18 cellular contexts compared by ENCODE assay signal in genomic region chr20:25285856-25286798, GRCh38. TPM values are rescaled to one million over a fixed set of nuclear protein-coding genes. Genes with fewer than 3 reads are reported as not detected.
DNase-seq lines count a peak whose midpoint lies in the region; ATAC-seq and TF ChIP-seq lines count a peak whose summit lies in the region.
"Had no signal": no experiment of that assay in that cellular context is flagged by ENCODE, and none has a peak within 500 bp of the region (broad histone marks: within the 10 kb centered on the region; RNA-seq: fewer than 3 reads in every experiment).

No MANE protein-coding gene starts in this region.

- no peak for ATAC-seq in DND-41 (ENCODE audit: insufficient read depth, low read depth)
- no peak for ATAC-seq in heart left ventricle
- no peak for ATAC-seq in HG03442 (IDR thresholded peaks at IDR 0.05; ENCODE audit: unreplicated experiment)
- ATAC-seq in HG03025 (IDR thresholded peaks at IDR 0.05; ENCODE audit: low FRiP score, unreplicated experiment) = no peak
- ATAC-seq: naive thymus-derived CD8-positive, alpha-beta T cell; T-cell had no signal

- no peak overlapping the region for H3K9ac ChIP-seq in DND-41 (ENCODE audit: low read depth, low read length)

- 72 to 85% (median 82%) methylated on average over 18 to 24 of the region's 24 CpGs for WGBS in heart left ventricle, 4 donors

- intact Hi-C loops in heart left ventricle (cut with DNase I) = no loop called here
- intact Hi-C loops in posterior vena cava (cut with DNase I) = no loop called here

- DNase-seq in DND-41 (no peak), WERI-Rb-1 (peak; percentile 7), heart left ventricle (peak; percentile 4 to 54 (median 15)), posterior vena cava (ENCODE audit: low spot score) (peak; percentile 70), GDM1 (lab: John Stamatoyannopoulos, UW) (no peak)
- no peak for DNase-seq in effector memory CD4-positive, alpha-beta T cell
- DNase-seq: activated CD4-positive, alpha-beta T cell treated with anti-CD3 and anti-CD28 coated beads for 48 hours; activated T-cell treated with anti-CD3 and anti-CD28 coated beads for 4 hours; DMS153; effector CD4-positive, alpha-beta T cell; NCI-H2081 treated with DMSO at 0.1 percent for 48 hours; NCI-H748 treated with DMSO at 0.1 percent for 48 hours; stimulated activated CD4-positive, alpha-beta T cell treated with anti-CD3 and anti-CD28 coated beads, Interleukin-4, amount 100 ng/mL, for 24 hours had no signal

- TF ChIP-seq CTCF in DND-41 (IDR thresholded peaks at IDR 0.05; ENCODE audit: borderline replicate concordance, extremely low read depth, low read length, poor library complexity, severe bottlenecking) (no peak), WERI-Rb-1 (IDR thresholded peaks at IDR 0.05; ENCODE audit: low read depth, low read length) (no peak), heart left ventricle (IDR thresholded peaks at IDR 0.05) (no peak)

- peaks cover 9% of the 10 kb centered on the region for H4K20me1 ChIP-seq in DND-41 (ENCODE audit: insufficient read depth, low read length)

- H3K36me3 ChIP-seq in DND-41 (ENCODE audit: insufficient read depth, low read length) (peaks cover 96% of the 10 kb centered on the region), WERI-Rb-1 (peaks cover 98% of the 10 kb centered on the region), heart left ventricle (peaks cover 3 to 100% (median 94%) of the 10 kb centered on the region in 9 donors)
- peaks cover 43% of the 10 kb centered on the region for H3K36me3 ChIP-seq in effector memory CD4-positive, alpha-beta T cell (ENCODE audit: control insufficient read depth, insufficient read depth, low read length)

- H3K27me3 ChIP-seq in DND-41 (ENCODE audit: insufficient read depth, low read length, poor library complexity) (no peaks in the 10 kb centered on the region), WERI-Rb-1 (ENCODE audit: insufficient read depth, low read depth, severe bottlenecking) (no peaks in the 10 kb centered on the region), heart left ventricle (no peaks in the 10 kb centered on the region)
- H3K27me3 ChIP-seq in effector memory CD4-positive, alpha-beta T cell (replicated peaks; ENCODE audit: control insufficient read depth, insufficient read depth, low read length, poor library complexity, severe bottlenecking) = no peaks in the 10 kb centered on the region

- H3K4me2 ChIP-seq in DND-41 (ENCODE audit: insufficient read depth, low read length) = no peak overlapping the region

- H3K4me3 ChIP-seq in DND-41 (ENCODE audit: low read depth in 1 of 2, low read length in 2 of 2) (no peak overlapping the region), WERI-Rb-1 (ENCODE audit: low read depth, low read length) (no peak overlapping the region), heart left ventricle (no peak overlapping the region)
- H3K4me3 ChIP-seq in effector memory CD4-positive, alpha-beta T cell (ENCODE audit: insufficient read depth, low read depth, low read length, poor library complexity, severe bottlenecking) = no peak overlapping the region
- H3K4me3 ChIP-seq: lung had no signal

- H2AFZ ChIP-seq in DND-41 (ENCODE audit: low read depth, low read length) = no peak overlapping the region

- no peak for TF ChIP-seq POLR2A in heart left ventricle (IDR thresholded peaks at IDR 0.05)

- H3K4me1 ChIP-seq in DND-41 (ENCODE audit: insufficient read depth, low read length) (no peaks in the 10 kb centered on the region), heart left ventricle (peaks cover 0 to 14% (median 7%) of the 10 kb centered on the region in 12 donors)
- H3K4me1 ChIP-seq in effector memory CD4-positive, alpha-beta T cell (ENCODE audit: control insufficient read depth, insufficient read depth, low read length, poor library complexity, severe bottlenecking) = no peaks in the 10 kb centered on the region

- H3K27ac ChIP-seq in DND-41 (ENCODE audit: low read length) (peak overlapping the region; percentile 21; the same call in 1 of the 2 replicates), WERI-Rb-1 (no peak overlapping the region), heart left ventricle (peak overlapping the region in 3 of 12 donors; percentile 11 to 35 (median 24))
- H3K27ac ChIP-seq in effector memory CD4-positive, alpha-beta T cell (ENCODE audit: insufficient read depth, low read length, poor library complexity, severe bottlenecking) = no peak overlapping the region

- H3K79me2 ChIP-seq in DND-41 (ENCODE audit: insufficient read depth, low read length) = no peaks in the 10 kb centered on the region

- no peaks in the 10 kb centered on the region for H3K9me3 ChIP-seq in DND-41 (ENCODE audit: insufficient read depth, low read length, severe bottlenecking)
- H3K9me3 ChIP-seq in WERI-Rb-1 (ENCODE audit: severe bottlenecking) = no peaks in the 10 kb centered on the region
- H3K9me3 ChIP-seq in heart left ventricle = no peaks in the 10 kb centered on the region
- H3K9me3 ChIP-seq in effector memory CD4-positive, alpha-beta T cell (ENCODE audit: control insufficient read depth, low read length) = no peaks in the 10 kb centered on the region

RNA-seq across cellular contexts. Expression of gene PYGB, which starts 38.2 kb away (rescaled TPM):
- total RNA-seq in heart left ventricle (100 to 1,000 TPM; 172 to 450 (median 233) TPM), posterior vena cava (100 to 1,000 TPM; 132 to 155 TPM)
- 100 to 1,000 TPM; 144 to 227 TPM for polyA plus RNA-seq in heart left ventricle

Comparison
In these comparisons a context has a peak if more than half of its experiments do, and no peak if none do; other contexts are left out.
1. DNase-seq: peak in WERI-Rb-1 (single experiment), heart left ventricle (5 of 5) and posterior vena cava (single experiment); none in DND-41 (single experiment), GDM1 (single experiment) and effector memory CD4-positive, alpha-beta T cell (0 of 3).